In the genomic region with DNA sequence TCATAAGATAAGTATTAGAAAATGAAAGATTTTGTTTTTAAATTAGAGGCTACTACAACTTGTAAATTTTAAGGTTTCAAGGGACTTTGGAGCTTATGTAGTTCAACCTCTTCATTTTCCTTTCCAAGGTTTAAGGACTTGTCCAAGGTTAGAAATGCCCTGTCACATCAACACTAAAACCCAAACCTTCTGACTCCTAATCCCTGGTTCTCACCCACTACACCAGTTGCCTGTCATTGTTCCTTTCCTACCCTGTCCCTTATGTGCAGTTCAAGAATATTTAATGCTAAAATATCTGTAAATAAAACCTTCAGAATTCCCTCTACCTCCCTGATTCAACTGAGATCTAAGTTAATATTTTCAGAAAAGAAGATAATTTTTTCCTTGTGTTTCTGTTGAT, we compare ENCODE assay signal across 16 cellular contexts.
"Had no signal": no experiment of that assay in that cellular context is flagged by ENCODE, and none has a peak within 500 bp of the region (broad histone marks: within the 10 kb centered on the region; RNA-seq: fewer than 3 reads in every experiment).

No MANE protein-coding gene starts in this region.

- H3K4me3 ChIP-seq: coronary artery, neural progenitor cell, tibial artery, vagina had no signal

- H3K36me3 ChIP-seq: neural progenitor cell had no signal

- H3K27me3 ChIP-seq: neural progenitor cell, tibial artery, vagina had no signal

- H3K27ac ChIP-seq: coronary artery, neural progenitor cell, vagina had no signal

- ATAC-seq: activated T-cell treated with anti-CD3 and anti-CD28 coated beads, Interleukin-2, amount 50 U/mL, for 72 hours; stimulated activated naive B cell treated with anti-CD40 and anti-IgM and Interleukin-4, amounts not matched to agents 10 μg/mL and 1 μg/mL and 100 μg/mL, for 72 hours had no signal

- H3K4me2 ChIP-seq: neural progenitor cell had no signal

- H3K9ac ChIP-seq: neural progenitor cell had no signal

- H3K9me3 ChIP-seq: tibial artery, vagina had no signal

- DNase-seq: activated CD4-positive, alpha-beta T cell treated with anti-CD3 and anti-CD28 coated beads, Interleukin-2, amount 10 ng/mL, durations not matched to agents 7 days and 5 days; activated CD4-positive, CD25-positive, alpha-beta regulatory T cell; activated CD8-positive, alpha-beta memory T cell treated with anti-CD3 and anti-CD28 coated beads, Interleukin-2, amount 50 U/mL, for 48 hours; activated gamma-delta T cell; activated T-cell treated with anti-CD3 and anti-CD28 coated beads, Interleukin-2, amount 50 U/mL, for 72 hours; amniotic stem cell; central memory CD4-positive, alpha-beta T cell; foreskin melanocyte; head of caudate nucleus; islet precursor cell; stimulated activated CD4-positive, alpha-beta T cell treated with anti-CD3 and anti-CD28 coated beads, Interleukin-4, amount 100 ng/mL, for 1 hour; stimulated activated naive B cell treated with anti-CD40 and anti-IgM and Interleukin-4, amounts not matched to agents 10 μg/mL and 1 μg/mL and 100 μg/mL, for 72 hours; tibial artery had no signal

- H2AFZ ChIP-seq: neural progenitor cell had no signal

- H3K4me1 ChIP-seq: vagina had no signal
